ENCODE assay signal across 10 cellular contexts in genomic region chr17:50859727-50860126, GRCh38. TPM values are rescaled to one million over a fixed set of nuclear protein-coding genes. Genes with fewer than 3 reads are reported as not detected.
"Had no signal": no experiment of that assay in that cellular context is flagged by ENCODE, and none has a peak within 500 bp of the region (broad histone marks: within the 10 kb centered on the region; RNA-seq: fewer than 3 reads in every experiment).

No MANE protein-coding gene starts in this region.

RNA-seq across cellular contexts. Expression of gene WFIKKN2, which starts 24.3 kb away (rescaled TPM):
- total RNA-seq: activated CD4-positive, alpha-beta T cell treated with anti-CD3 and anti-CD28 coated beads for 36 hours; activated CD4-positive, alpha-beta T cell treated with anti-CD3 and anti-CD28 coated beads, Interleukin-2, amount 10 ng/mL, durations not matched to agents 7 days and 5 days; activated CD8-positive, alpha-beta T cell treated with anti-CD3 and anti-CD28 coated beads, Interleukin-2, amount 10 ng/mL, durations not matched to agents 7 days and 5 days; activated T-helper 2 cell treated with anti-CD3 and anti-CD28 coated beads, Interferon-gamma antibody, Interleukin-2, Interleukin-4, amounts not matched to agents 10 μg/mL and 5 μg/mL and 100 μg/mL, durations not matched to agents 14 hours and 24 hours and 36 hours; M059J; PC-3; Peyer's patch; SJSA1 had no signal
- polyA plus RNA-seq: K562, SK-N-SH had no signal
